In the genomic region with DNA sequence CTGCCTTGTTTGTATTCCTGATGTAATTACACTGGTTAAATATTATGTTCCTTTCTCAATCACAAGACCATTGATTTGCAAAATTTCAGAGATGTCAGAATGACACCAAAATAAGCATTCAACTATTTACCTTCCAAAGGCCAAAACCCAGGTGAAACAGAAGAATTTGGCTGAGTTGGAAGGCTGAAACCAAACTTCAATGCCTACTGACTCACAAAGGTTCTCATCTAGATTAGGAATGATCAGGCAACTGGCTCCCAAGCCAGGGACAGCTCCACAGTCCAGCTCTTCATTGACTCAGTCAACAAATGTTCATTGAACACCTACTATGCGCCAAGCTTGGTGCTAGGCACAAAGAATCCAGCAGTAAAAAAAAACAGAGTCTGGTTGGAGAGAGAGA, we compare ENCODE assay signal across 2 cellular contexts.
TF ChIP-seq lines count a peak whose summit lies in the region.

No MANE protein-coding gene starts in this region.

TF ChIP-seq in H1, 55 proteins besides CTCF, POLR2A, EP300 and RAD21:
- TF ChIP-seq SUZ12 (IDR thresholded peaks at IDR 0.05; ENCODE audit: low read length): no peak
- TF ChIP-seq, protein P1, sequence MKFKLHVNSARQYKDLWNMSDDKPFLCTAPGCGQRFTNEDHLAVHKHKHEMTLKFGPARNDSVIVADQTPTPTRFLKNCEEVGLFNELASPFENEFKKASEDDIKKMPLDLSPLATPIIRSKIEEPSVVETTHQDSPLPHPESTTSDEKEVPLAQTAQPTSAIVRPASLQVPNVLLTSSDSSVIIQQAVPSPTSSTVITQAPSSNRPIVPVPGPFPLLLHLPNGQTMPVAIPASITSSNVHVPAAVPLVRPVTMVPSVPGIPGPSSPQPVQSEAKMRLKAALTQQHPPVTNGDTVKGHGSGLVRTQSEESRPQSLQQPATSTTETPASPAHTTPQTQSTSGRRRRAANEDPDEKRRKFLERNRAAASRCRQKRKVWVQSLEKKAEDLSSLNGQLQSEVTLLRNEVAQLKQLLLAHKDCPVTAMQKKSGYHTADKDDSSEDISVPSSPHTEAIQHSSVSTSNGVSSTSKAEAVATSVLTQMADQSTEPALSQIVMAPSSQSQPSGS (IDR thresholded peaks at IDR 0.05; ENCODE audit: low read length): no peak
- TF ChIP-seq TAF1 (IDR thresholded peaks at IDR 0.05; ENCODE audit: low read depth, low read length): no peak
- TF ChIP-seq SP1 (IDR thresholded peaks at IDR 0.05; ENCODE audit: low read depth, low read length): no peak
- no peak for TF ChIP-seq TEAD4 (IDR thresholded peaks at IDR 0.05; ENCODE audit: low read depth, low read length)
- TF ChIP-seq POU5F1 (IDR thresholded peaks at IDR 0.05; ENCODE audit: low read depth, low read length): no peak
- no peak for TF ChIP-seq TBP (IDR thresholded peaks at IDR 0.05; ENCODE audit: low read depth, low read length)
- no peak for TF ChIP-seq MAFK (IDR thresholded peaks at IDR 0.05; ENCODE audit: low read depth, low read length)
- no peak for TF ChIP-seq JUND (IDR thresholded peaks at IDR 0.05; ENCODE audit: low read length)
- TF ChIP-seq NANOG (IDR thresholded peaks at IDR 0.05; ENCODE audit: insufficient read depth, low read depth, low read length, poor library complexity, severe bottlenecking): no peak
- TF ChIP-seq CREB1 (IDR thresholded peaks at IDR 0.05): no peak
- no peak for TF ChIP-seq CBX8 (IDR thresholded peaks at IDR 0.05; ENCODE audit: borderline replicate concordance, low read depth, low read length)
- TF ChIP-seq BCL11A (IDR thresholded peaks at IDR 0.05; ENCODE audit: low read depth in 2 of 2, low read length in 2 of 2): no peak
- TF ChIP-seq SAP30 (IDR thresholded peaks at IDR 0.05; ENCODE audit: insufficient read depth, insufficient replicate concordance, low read length): no peak
- no peak for TF ChIP-seq TCF12 (IDR thresholded peaks at IDR 0.05; ENCODE audit: low read depth, low read length)
- TF ChIP-seq YY1 (IDR thresholded peaks at IDR 0.05; ENCODE audit: low read depth, low read length): no peak
- no peak for TF ChIP-seq RXRA (IDR thresholded peaks at IDR 0.05; ENCODE audit: insufficient read depth, low read depth, low read length)
- no peak for TF ChIP-seq EZH2 (IDR thresholded peaks at IDR 0.05; ENCODE audit: low read depth, low read length, severe bottlenecking)
- TF ChIP-seq SP4 (IDR thresholded peaks at IDR 0.05; ENCODE audit: low read length): no peak
- TF ChIP-seq CBX5 (IDR thresholded peaks at IDR 0.05; ENCODE audit: low read depth, low read length): no peak

TF ChIP-seq in liver, 16 proteins besides CTCF, POLR2A, EP300 and RAD21:
- TF ChIP-seq RXRA (IDR thresholded peaks at IDR 0.05) (peak; percentile 86 to 96), GABPA (IDR thresholded peaks at IDR 0.05 in 1 of 2, conservative IDR thresholded peaks at IDR 0.05 in 1 of 2) (no peak), SP1 (IDR thresholded peaks at IDR 0.05) (peak; percentile 95), YY1 (IDR thresholded peaks at IDR 0.05) (peak; percentile 78), JUND (IDR thresholded peaks at IDR 0.05) (peak; percentile 84 to 95), HNF4G (IDR thresholded peaks at IDR 0.05) (peak; percentile 75), HNF4A (conservative IDR thresholded peaks at IDR 0.05) (peak; percentile 91 to 95), FOXA1 (IDR thresholded peaks at IDR 0.05) (peak; percentile 89), NR2F2 (IDR thresholded peaks at IDR 0.05) (peak; percentile 30), FOXA2 (IDR thresholded peaks at IDR 0.05) (peak; percentile 88), EGR1 (IDR thresholded peaks at IDR 0.05; ENCODE audit: low read depth in 2 of 2) (no peak), TAF1 (conservative IDR thresholded peaks at IDR 0.05) (no peak)
- TF ChIP-seq, protein P2, sequence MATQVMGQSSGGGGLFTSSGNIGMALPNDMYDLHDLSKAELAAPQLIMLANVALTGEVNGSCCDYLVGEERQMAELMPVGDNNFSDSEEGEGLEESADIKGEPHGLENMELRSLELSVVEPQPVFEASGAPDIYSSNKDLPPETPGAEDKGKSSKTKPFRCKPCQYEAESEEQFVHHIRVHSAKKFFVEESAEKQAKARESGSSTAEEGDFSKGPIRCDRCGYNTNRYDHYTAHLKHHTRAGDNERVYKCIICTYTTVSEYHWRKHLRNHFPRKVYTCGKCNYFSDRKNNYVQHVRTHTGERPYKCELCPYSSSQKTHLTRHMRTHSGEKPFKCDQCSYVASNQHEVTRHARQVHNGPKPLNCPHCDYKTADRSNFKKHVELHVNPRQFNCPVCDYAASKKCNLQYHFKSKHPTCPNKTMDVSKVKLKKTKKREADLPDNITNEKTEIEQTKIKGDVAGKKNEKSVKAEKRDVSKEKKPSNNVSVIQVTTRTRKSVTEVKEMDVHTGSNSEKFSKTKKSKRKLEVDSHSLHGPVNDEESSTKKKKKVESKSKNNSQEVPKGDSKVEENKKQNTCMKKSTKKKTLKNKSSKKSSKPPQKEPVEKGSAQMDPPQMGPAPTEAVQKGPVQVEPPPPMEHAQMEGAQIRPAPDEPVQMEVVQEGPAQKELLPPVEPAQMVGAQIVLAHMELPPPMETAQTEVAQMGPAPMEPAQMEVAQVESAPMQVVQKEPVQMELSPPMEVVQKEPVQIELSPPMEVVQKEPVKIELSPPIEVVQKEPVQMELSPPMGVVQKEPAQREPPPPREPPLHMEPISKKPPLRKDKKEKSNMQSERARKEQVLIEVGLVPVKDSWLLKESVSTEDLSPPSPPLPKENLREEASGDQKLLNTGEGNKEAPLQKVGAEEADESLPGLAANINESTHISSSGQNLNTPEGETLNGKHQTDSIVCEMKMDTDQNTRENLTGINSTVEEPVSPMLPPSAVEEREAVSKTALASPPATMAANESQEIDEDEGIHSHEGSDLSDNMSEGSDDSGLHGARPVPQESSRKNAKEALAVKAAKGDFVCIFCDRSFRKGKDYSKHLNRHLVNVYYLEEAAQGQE (IDR thresholded peaks at IDR 0.05): peak; percentile 69
- TF ChIP-seq, protein P3, sequence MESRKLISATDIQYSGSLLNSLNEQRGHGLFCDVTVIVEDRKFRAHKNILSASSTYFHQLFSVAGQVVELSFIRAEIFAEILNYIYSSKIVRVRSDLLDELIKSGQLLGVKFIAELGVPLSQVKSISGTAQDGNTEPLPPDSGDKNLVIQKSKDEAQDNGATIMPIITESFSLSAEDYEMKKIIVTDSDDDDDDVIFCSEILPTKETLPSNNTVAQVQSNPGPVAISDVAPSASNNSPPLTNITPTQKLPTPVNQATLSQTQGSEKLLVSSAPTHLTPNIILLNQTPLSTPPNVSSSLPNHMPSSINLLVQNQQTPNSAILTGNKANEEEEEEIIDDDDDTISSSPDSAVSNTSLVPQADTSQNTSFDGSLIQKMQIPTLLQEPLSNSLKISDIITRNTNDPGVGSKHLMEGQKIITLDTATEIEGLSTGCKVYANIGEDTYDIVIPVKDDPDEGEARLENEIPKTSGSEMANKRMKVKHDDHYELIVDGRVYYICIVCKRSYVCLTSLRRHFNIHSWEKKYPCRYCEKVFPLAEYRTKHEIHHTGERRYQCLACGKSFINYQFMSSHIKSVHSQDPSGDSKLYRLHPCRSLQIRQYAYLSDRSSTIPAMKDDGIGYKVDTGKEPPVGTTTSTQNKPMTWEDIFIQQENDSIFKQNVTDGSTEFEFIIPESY (IDR thresholded peaks at IDR 0.05): peak; percentile 87
- TF ChIP-seq, protein P4, sequence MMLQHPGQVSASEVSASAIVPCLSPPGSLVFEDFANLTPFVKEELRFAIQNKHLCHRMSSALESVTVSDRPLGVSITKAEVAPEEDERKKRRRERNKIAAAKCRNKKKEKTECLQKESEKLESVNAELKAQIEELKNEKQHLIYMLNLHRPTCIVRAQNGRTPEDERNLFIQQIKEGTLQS (IDR thresholded peaks at IDR 0.05): peak; percentile 57
- TF ChIP-seq, protein P5, sequence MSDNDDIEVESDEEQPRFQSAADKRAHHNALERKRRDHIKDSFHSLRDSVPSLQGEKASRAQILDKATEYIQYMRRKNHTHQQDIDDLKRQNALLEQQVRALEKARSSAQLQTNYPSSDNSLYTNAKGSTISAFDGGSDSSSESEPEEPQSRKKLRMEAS (IDR thresholded peaks at IDR 0.05): peak; percentile 84
TF ChIP-seq in liver: peak in this region for 13.
